In genomic region chr1:151716771-151717631, GRCh38 we compare ENCODE assay signal across 1 cellular context.
TF ChIP-seq lines count a peak whose summit lies in the region.

TSS of gene CELF3 (minus strand) at chr1:151716803. CDS start at chr1:151716020, 783 bp downstream.

TF ChIP-seq in GM23338, 12 proteins besides CTCF, POLR2A, EP300 and RAD21 (continued from another document):
- no peak for TF ChIP-seq ZNF462 (CRISPR knock-in tag; IDR thresholded peaks at IDR 0.05)
- no peak for TF ChIP-seq EZH2 (IDR thresholded peaks at IDR 0.05; ENCODE audit: low read depth, unreplicated experiment)
- no peak for TF ChIP-seq POLR2AphosphoS5 (IDR thresholded peaks at IDR 0.05; ENCODE audit: low read depth)
- no peak for TF ChIP-seq ZNF331 (CRISPR knock-in tag; IDR thresholded peaks at IDR 0.05; ENCODE audit: low read depth)
